Comparison of ENCODE assay signal across 12 cellular contexts in the genomic region with DNA sequence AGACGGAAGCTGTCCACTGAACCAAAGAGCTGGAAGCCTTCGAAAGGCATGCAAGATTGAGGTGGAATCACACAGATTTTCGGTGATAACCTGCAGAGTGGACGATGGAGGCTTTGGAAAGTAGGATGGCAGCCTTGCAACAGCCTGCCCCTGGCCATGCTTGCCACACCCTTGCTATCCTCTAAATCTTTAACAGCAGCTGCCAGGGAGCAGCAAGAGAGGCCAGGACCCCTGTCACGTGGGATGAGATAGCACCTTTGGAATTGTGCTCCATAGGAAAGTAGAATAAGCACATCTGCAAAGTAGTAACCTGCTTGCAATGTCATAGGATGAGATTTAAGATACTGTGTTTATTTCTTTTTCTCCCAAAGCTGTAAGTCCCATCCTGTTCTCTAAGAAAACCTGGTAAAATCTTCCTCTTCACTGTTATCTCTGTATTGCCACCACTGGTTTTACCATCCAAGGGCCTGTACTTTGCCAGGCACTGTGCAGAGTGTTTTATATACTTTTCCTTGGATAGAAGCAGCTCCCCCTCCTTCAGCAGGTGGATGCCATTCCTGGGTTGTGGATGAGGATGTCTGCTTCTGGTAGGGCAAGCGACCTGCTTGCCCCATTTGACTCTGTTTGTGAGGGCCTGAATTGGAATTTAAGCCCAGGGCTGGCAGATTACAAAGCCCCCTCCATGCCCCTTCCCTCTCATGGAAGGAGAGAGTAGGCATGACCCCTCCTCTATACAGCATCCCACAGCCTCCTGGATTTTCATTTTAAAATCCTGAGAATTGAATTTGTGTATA. TPM values are rescaled to one million over a fixed set of nuclear protein-coding genes. Genes with fewer than 3 reads are reported as not detected.
A peak's percentile ranks its signal among the peaks of the same experiment; 100 is the strongest.
DNase-seq lines count a peak whose midpoint lies in the region; ATAC-seq, FAIRE-seq and TF ChIP-seq lines count a peak whose summit lies in the region.
"Had no signal": no experiment of that assay in that cellular context is flagged by ENCODE, and none has a peak within 500 bp of the region (broad histone marks: within the 10 kb centered on the region; RNA-seq: fewer than 3 reads in every experiment).

No MANE protein-coding gene starts in this region.

- no peak for TF ChIP-seq RAD21 in K562 (CRISPR knock-in tag; conservative IDR thresholded peaks at IDR 0.05 in 1 of 2, IDR thresholded peaks at IDR 0.05 in 1 of 2)

- POLR2A ChIA-PET in K562 (lab: Yijun Ruan, JAX) = interaction anchor here (0.6 kb wide), 1 partner anchor 75 kb away, joined by 3 read pairs; no protein-coding TSS in a partner anchor

- 1% methylated on average over 6 of the region's 6 CpGs for WGBS in K562 (ENCODE audit: insufficient coverage, low coverage, missing lambda C conversion rate)

- BruUV-seq in K562 (replicated peaks; lab: Mats Ljungman, UMichigan) = no TSS peak

- H3K9ac ChIP-seq in K562 (ENCODE audit: insufficient read depth in 1 of 2, low read depth in 2 of 2, low read length in 2 of 2) (no peak overlapping the region), muscle layer of colon (ENCODE audit: low read length) (peak overlapping the region; percentile 55)

- DNase-seq in cardiac muscle cell (ENCODE audit: low read depth in 1 of 2, low spot score in 1 of 2) (no peak), Right ventricle myocardium inferior (ENCODE audit: missing footprints) (no peak), K562 (ENCODE audit: extremely low read depth in 1 of 4, low spot score in 3 of 4) (no peak), upper lobe of right lung (no peak), NCI-H345 treated with DMSO at 0.1 percent for 48 hours (lab: John Stamatoyannopoulos, UW; ENCODE audit: unreplicated experiment) (no peak), NCI-H748 treated with DMSO at 0.1 percent for 48 hours (lab: John Stamatoyannopoulos, UW) (no peak), NCI-H128 (lab: John Stamatoyannopoulos, UW; ENCODE audit: unreplicated experiment) (no peak)
- DNase-seq: activated T-cell treated with anti-CD3 and anti-CD28 coated beads, Interleukin-2, amount 50 U/mL, for 72 hours; NCI-H1092 treated with DMSO at 0.1 percent for 48 hours had no signal

- H3K4me1 ChIP-seq in cardiac muscle cell (ENCODE audit: low read depth) (peaks cover 59% of the 10 kb centered on the region), K562 (replicated peaks in 1 of 2; ENCODE audit: control insufficient read depth in 2 of 2, insufficient read depth in 2 of 2, low read length in 2 of 2) (no peaks in the 10 kb centered on the region; a peak in 1 of 5 replicates), muscle layer of colon (ENCODE audit: insufficient read depth, low read length) (peaks cover 75% of the 10 kb centered on the region), upper lobe of right lung (peaks cover 58% of the 10 kb centered on the region)

- CTCF ChIA-PET in K562 (lab: Yijun Ruan, JAX; ENCODE audit: low intra/inter-chr PET ratio) = no interaction called here

- no peaks in the 10 kb centered on the region for H3K36me3 ChIP-seq in cardiac muscle cell
- H3K36me3 ChIP-seq in K562 (ENCODE audit: control insufficient read depth, insufficient read depth, low read length) = no peaks in the 10 kb centered on the region
- no peaks in the 10 kb centered on the region for H3K36me3 ChIP-seq in muscle layer of colon (ENCODE audit: insufficient read depth, low read length)
- H3K36me3 ChIP-seq in upper lobe of right lung = no peaks in the 10 kb centered on the region

- no peak overlapping the region for H3K4me2 ChIP-seq in K562 (ENCODE audit: insufficient read depth, low read length)

- in situ Hi-C loops in K562 (cut with MboI) = no loop called here

- H3K9me3 ChIP-seq in cardiac muscle cell (ENCODE audit: low read depth) (no peaks in the 10 kb centered on the region), K562 (replicated peaks; ENCODE audit: control insufficient read depth, insufficient read depth, low read depth, low read length) (no peaks in the 10 kb centered on the region), muscle layer of colon (ENCODE audit: low read length) (no peaks in the 10 kb centered on the region), upper lobe of right lung (no peaks in the 10 kb centered on the region)

- no peak for TF ChIP-seq EP300 in K562 (IDR thresholded peaks at IDR 0.05; ENCODE audit: low read length)

- no peak for ATAC-seq in Right ventricle myocardium inferior
- no peak for ATAC-seq in K562
- no peak for ATAC-seq in upper lobe of right lung
- ATAC-seq: activated T-cell treated with anti-CD3 and anti-CD28 coated beads, Interleukin-2, amount 50 U/mL, for 72 hours; stimulated activated memory B cell treated with anti-CD40 and anti-IgM and Interleukin-4, amounts not matched to agents 10 μg/mL and 1 μg/mL and 100 μg/mL, for 72 hours had no signal

- H4K20me1 ChIP-seq in K562 (replicated peaks; ENCODE audit: control insufficient read depth, insufficient read depth, low read length) = 0 out of 2 replicates have a peak, but pooled peaks cover 7% of the 10 kb centered on the region

- no peak overlapping the region for H2AFZ ChIP-seq in K562 (ENCODE audit: low read depth, low read length)

- intact Hi-C loops in Right ventricle myocardium inferior (cut with DNase I) (no loop called here), K562 (cut with micrococcal nuclease) (no loop called here), upper lobe of right lung (cut with DNase I) (no loop called here)

- no peaks in the 10 kb centered on the region for H3K79me2 ChIP-seq in K562 (ENCODE audit: control insufficient read depth, insufficient read depth, low read length)

- H3K27ac ChIP-seq in cardiac muscle cell = peak overlapping the region; percentile 80
- no peak overlapping the region for H3K27ac ChIP-seq in K562 (ENCODE audit: extremely low read depth, low read depth, low read length)
- peak overlapping the region; percentile 83 for H3K27ac ChIP-seq in muscle layer of colon (ENCODE audit: low read depth, low read length)
- H3K27ac ChIP-seq in upper lobe of right lung = peak overlapping the region; percentile 45

- no peaks in the 10 kb centered on the region for H3K9me1 ChIP-seq in K562 (ENCODE audit: control insufficient read depth, insufficient read depth, low read length)

- no peaks in the 10 kb centered on the region for H3K27me3 ChIP-seq in cardiac muscle cell
- H3K27me3 ChIP-seq in K562 (ENCODE audit: control insufficient read depth in 2 of 2, insufficient read depth in 2 of 2, low read length in 2 of 2) = peaks cover 3 to 31% of the 10 kb centered on the region in 2 experiments; a peak in 4 of 5 replicates
- H3K27me3 ChIP-seq in muscle layer of colon (ENCODE audit: control insufficient read depth in 1 of 2, insufficient read depth in 2 of 2, low read length in 2 of 2) = no peaks in the 10 kb centered on the region
- H3K27me3 ChIP-seq in upper lobe of right lung = no peaks in the 10 kb centered on the region

- TF ChIP-seq POLR2A in K562 (conservative IDR thresholded peaks at IDR 0.05) = no peak

- no peak for FAIRE-seq in K562 (lab: Jason Lieb, UNC)
- FAIRE-seq: TTC549 had no signal

- H3K4me3 ChIP-seq in cardiac muscle cell (no peak overlapping the region), K562 (no peak overlapping the region), muscle layer of colon (ENCODE audit: low read depth in 1 of 2, low read length in 2 of 2) (no peak overlapping the region), upper lobe of right lung (no peak overlapping the region)

- TF ChIP-seq CTCF in cardiac muscle cell (IDR thresholded peaks at IDR 0.05; ENCODE audit: low read depth, low read length) (no peak), K562 (IDR thresholded peaks at IDR 0.05 in 2 of 3, conservative IDR thresholded peaks at IDR 0.05 in 1 of 3; ENCODE audit: insufficient read depth in 2 of 3, low read depth in 1 of 3, low read length in 3 of 3) (no peak), upper lobe of right lung (IDR thresholded peaks at IDR 0.05) (no peak)

TF ChIP-seq in K562, 482 proteins besides CTCF, POLR2A, EP300 and RAD21 (continues in another document):
- TF ChIP-seq NFE2 (IDR thresholded peaks at IDR 0.05; ENCODE audit: low read depth) (0 out of 2 replicates have a peak, but pooled peaks have one; percentile 10), TCF7L2 (IDR thresholded peaks at IDR 0.05; ENCODE audit: low read depth, low read length) (no peak)
- TF ChIP-seq, protein P1, sequence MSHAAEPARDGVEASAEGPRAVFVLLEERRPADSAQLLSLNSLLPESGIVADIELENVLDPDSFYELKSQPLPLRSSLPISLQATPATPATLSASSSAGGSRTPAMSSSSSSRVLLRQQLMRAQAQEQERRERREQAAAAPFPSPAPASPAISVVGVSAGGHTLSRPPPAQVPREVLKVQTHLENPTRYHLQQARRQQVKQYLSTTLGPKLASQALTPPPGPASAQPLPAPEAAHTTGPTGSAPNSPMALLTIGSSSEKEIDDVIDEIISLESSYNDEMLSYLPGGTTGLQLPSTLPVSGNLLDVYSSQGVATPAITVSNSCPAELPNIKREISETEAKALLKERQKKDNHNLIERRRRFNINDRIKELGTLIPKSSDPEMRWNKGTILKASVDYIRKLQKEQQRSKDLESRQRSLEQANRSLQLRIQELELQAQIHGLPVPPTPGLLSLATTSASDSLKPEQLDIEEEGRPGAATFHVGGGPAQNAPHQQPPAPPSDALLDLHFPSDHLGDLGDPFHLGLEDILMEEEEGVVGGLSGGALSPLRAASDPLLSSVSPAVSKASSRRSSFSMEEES (CRISPR knock-in tag; IDR thresholded peaks at IDR 0.05) = peak; percentile 15; the same call in 1 of the 2 replicates

RNA-seq across cellular contexts. Expression of a gene that starts 10.1 kb away (rescaled TPM):
- total RNA-seq in cardiac muscle cell (74.3 and 104 TPM in 2 replicates), Right ventricle myocardium inferior (56.9 TPM), K562 (2014; rRNA removed) (1.4 and 3.8 TPM in 2 replicates), K562 (2014; rRNA removed; fragmentation: Illumina TruSeq; extraction: Trizol) (1.6 TPM in 2 replicates), K562 (2015; rRNA removed; fragmentation: Illumina TruSeq; extraction: Trizol) (1.1 and 1.4 TPM in 2 replicates), K562 (2021) (3.4 and 5.0 TPM in 2 replicates), upper lobe of right lung (148 TPM)
- polyA plus RNA-seq in cardiac muscle cell (15.5 and 22.0 TPM in 2 replicates), K562 (2011; rRNA removed) (0.91 and 2.6 TPM in 2 replicates), K562 (2014; fragmentation: Illumina TruSeq; extraction: Trizol) (0.76 and 1.2 TPM in 2 replicates), K562 (2014; fragmentation: Nextera tagmentation; extraction: Ambion mirVana) (under 1 TPM; 0.24 to 0.75 TPM), K562 (2014; rRNA removed) (1.00 and 1.1 TPM in 2 replicates)
- 28.4 and 32.2 TPM in 2 replicates for total RNA-seq in K562 (2011; cell fraction: chromatin; rRNA removed; ENCODE audit: low replicate concordance)
- 12.4 and 14.2 TPM in 2 replicates for total RNA-seq in K562 (2011; cell fraction: nucleolus; rRNA removed)
- 18.8 and 24.4 TPM in 2 replicates for total RNA-seq in K562 (2011; cell fraction: nucleoplasm; rRNA removed)
- 0.94 and 2.3 TPM in 2 replicates for polyA plus RNA-seq in K562 (2011; cell fraction: cytosol; rRNA removed)
- polyA plus RNA-seq in K562 (2011; cell fraction: nucleus; rRNA removed) = 3.1 and 11.6 TPM in 2 replicates
- 1.2 and 1.9 TPM in 2 replicates for polyA plus RNA-seq in K562 (2012)
- polyA minus RNA-seq in K562 (2011; rRNA and poly(A)+ RNA removed) = 2.2 and 10.6 TPM in 2 replicates
- polyA minus RNA-seq in K562 (2011; cell fraction: cytosol; rRNA and poly(A)+ RNA removed) = 2.1 and 2.4 TPM in 2 replicates
- polyA minus RNA-seq in K562 (2011; cell fraction: nucleus; rRNA and poly(A)+ RNA removed) = 4.4 and 13.5 TPM in 2 replicates
